Comparison of ENCODE assay signal across 11 cellular contexts in genomic region chr7:158285383-158285770, GRCh38.
"Had no signal": no experiment of that assay in that cellular context is flagged by ENCODE, and none has a peak within 500 bp of the region (broad histone marks: within the 10 kb centered on the region; RNA-seq: fewer than 3 reads in every experiment).

No MANE protein-coding gene starts in this region.

- H3K27me3 ChIP-seq: esophagus squamous epithelium, upper lobe of left lung had no signal

- H3K27ac ChIP-seq: esophagus squamous epithelium, upper lobe of left lung had no signal

- H3K36me3 ChIP-seq: esophagus squamous epithelium, upper lobe of left lung had no signal

- H3K36me3 Mint-ChIP-seq: activated naive CD8-positive, alpha-beta T cell treated with anti-CD3 and anti-CD28 coated beads, Interleukin-2, amount 10 ng/mL, durations not matched to agents 7 days and 5 days had no signal

- H3K4me1 Mint-ChIP-seq: activated naive CD8-positive, alpha-beta T cell treated with anti-CD3 and anti-CD28 coated beads, Interleukin-2, amount 10 ng/mL, durations not matched to agents 7 days and 5 days; nephron had no signal

- DNase-seq: activated CD4-positive, alpha-beta T cell treated with anti-CD3 and anti-CD28 coated beads, Interleukin-2, amount 50 U/mL, for 48 hours; activated CD4-positive, CD25-positive, alpha-beta regulatory T cell treated with anti-CD3 and anti-CD28 coated beads, Interleukin-2, amount 50 U/mL, for 72 hours; activated naive CD8-positive, alpha-beta T cell treated with anti-CD3 and anti-CD28 coated beads, Interleukin-2, amount 10 ng/mL, durations not matched to agents 7 days and 5 days; activated T-cell treated with anti-CD3 and anti-CD28 coated beads, Interleukin-2, amount 50 U/mL, for 48 hours; anterior cingulate cortex; esophagus squamous epithelium; foreskin fibroblast; occipital lobe; T-helper 9 cell had no signal

- H3K27me3 Mint-ChIP-seq: activated naive CD8-positive, alpha-beta T cell treated with anti-CD3 and anti-CD28 coated beads, Interleukin-2, amount 10 ng/mL, durations not matched to agents 7 days and 5 days had no signal

- H3K4me3 Mint-ChIP-seq: activated naive CD8-positive, alpha-beta T cell treated with anti-CD3 and anti-CD28 coated beads, Interleukin-2, amount 10 ng/mL, durations not matched to agents 7 days and 5 days; nephron had no signal

- H3K27ac Mint-ChIP-seq: activated naive CD8-positive, alpha-beta T cell treated with anti-CD3 and anti-CD28 coated beads, Interleukin-2, amount 10 ng/mL, durations not matched to agents 7 days and 5 days; nephron had no signal

- H3K4me3 ChIP-seq: esophagus squamous epithelium, upper lobe of left lung had no signal

- H3K4me1 ChIP-seq: upper lobe of left lung had no signal
